In the genomic region with DNA sequence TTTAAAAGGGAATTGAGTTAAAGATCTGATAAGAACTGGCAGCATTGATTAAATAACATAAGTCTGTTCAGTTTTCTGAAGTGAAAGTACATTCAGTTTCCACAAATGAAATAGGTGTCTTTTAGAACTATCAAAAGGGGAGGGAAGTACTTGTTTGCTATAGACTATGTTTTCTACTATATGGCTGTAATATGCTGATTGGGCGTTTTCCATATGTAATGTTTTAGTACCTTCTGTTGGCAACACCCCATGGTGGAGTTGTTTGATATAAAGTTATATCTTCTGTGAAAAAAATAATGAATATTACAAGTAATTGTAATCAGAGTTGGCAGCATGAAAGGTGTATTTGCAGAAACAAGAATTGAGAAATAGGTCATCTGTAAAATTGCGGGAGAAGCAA, we compare ENCODE assay signal across 28 cellular contexts.
"Had no signal": no experiment of that assay in that cellular context is flagged by ENCODE, and none has a peak within 500 bp of the region (broad histone marks: within the 10 kb centered on the region; RNA-seq: fewer than 3 reads in every experiment).

No MANE protein-coding gene starts in this region.

- DNase-seq: natural killer cell; occipital lobe; ovary; posterior cingulate gyrus; psoas muscle; right cardiac atrium; spleen; stimulated activated CD4-positive, alpha-beta T cell treated with anti-CD3 and anti-CD28 coated beads, Interleukin-12 subunit alpha, Interleukin-12 subunit beta, amount 100 ng/mL, for 4 hours; stimulated activated CD4-positive, alpha-beta T cell treated with anti-CD3 and anti-CD28 coated beads, Interleukin-1b, Interleukin-23, amount 100 ng/mL, for 48 hours; stimulated activated CD4-positive, alpha-beta T cell treated with anti-CD3 and anti-CD28 coated beads, Interleukin-4, amount 100 ng/mL, for 1 hour; stimulated activated CD4-positive, alpha-beta T cell treated with anti-CD3 and anti-CD28 coated beads, Interleukin-4, amount 100 ng/mL, for 4 hours; stimulated activated CD8-positive, alpha-beta memory T cell treated with anti-CD3 and anti-CD28 coated beads, Interleukin-4, amount 100 ng/mL, for 48 hours; stimulated activated naive CD4-positive, alpha-beta T cell; stimulated activated naive CD8-positive, alpha-beta T cell treated with anti-CD3 and anti-CD28 coated beads, Interleukin-15, amount 100 ng/mL, for 72 hours; stimulated activated naive CD8-positive, alpha-beta T cell treated with anti-CD3 and anti-CD28 coated beads, Interleukin-15, Interleukin-2, amounts not matched to agents 100 U/mL and 50 U/mL, for 24 hours; substantia nigra; testis; tibial artery; transverse colon; upper lobe of right lung; uterus had no signal

- H3K4me1 ChIP-seq: neural progenitor cell, parathyroid adenoma, psoas muscle, spleen, suprapubic skin, testis, transverse colon, upper lobe of right lung, uterus had no signal

- H3K9ac ChIP-seq: neural progenitor cell, parathyroid adenoma had no signal

- H3K79me2 ChIP-seq: parathyroid adenoma had no signal

- H3K4me3 ChIP-seq: neural progenitor cell, ovary, psoas muscle, skin epidermis, smooth muscle cell, spleen, suprapubic skin, testis, tibial artery, transverse colon, upper lobe of right lung, uterus had no signal

- H3K4me2 ChIP-seq: neural progenitor cell, smooth muscle cell had no signal

- H3K9me3 ChIP-seq: testis, tibial artery, transverse colon, upper lobe of right lung, uterus had no signal

- H3K36me3 ChIP-seq: neural progenitor cell, ovary, spleen, suprapubic skin, tibial artery, transverse colon, upper lobe of right lung, uterus had no signal

- H3K27ac ChIP-seq: neural progenitor cell, ovary, parathyroid adenoma, psoas muscle, skin epidermis, spleen, suprapubic skin, testis, tibial artery, transverse colon, upper lobe of right lung, uterus had no signal

- ATAC-seq: natural killer cell; psoas muscle; right cardiac atrium; sciatic nerve; stimulated activated memory B cell treated with anti-CD40 and anti-IgM and Interleukin-4, amounts not matched to agents 10 μg/mL and 1 μg/mL and 100 μg/mL, for 72 hours; stimulated activated naive CD8-positive, alpha-beta T cell treated with anti-CD3 and anti-CD28 coated beads, Interleukin-15, amount 100 ng/mL, for 72 hours; stimulated activated naive CD8-positive, alpha-beta T cell treated with anti-CD3 and anti-CD28 coated beads, Interleukin-15, Interleukin-2, amounts not matched to agents 100 U/mL and 50 U/mL, for 24 hours; upper lobe of right lung had no signal

- H2AFZ ChIP-seq: neural progenitor cell, parathyroid adenoma had no signal

- H3K27me3 ChIP-seq: neural progenitor cell, ovary, spleen, suprapubic skin, testis, tibial artery, transverse colon, upper lobe of right lung, uterus had no signal
